9 cellular contexts compared by ENCODE assay signal in genomic region chr11:65887026-65887722, GRCh38. TPM values are rescaled to one million over a fixed set of nuclear protein-coding genes. Genes with fewer than 3 reads are reported as not detected.
DNase-seq lines count a peak whose midpoint lies in the region; ATAC-seq and TF ChIP-seq lines count a peak whose summit lies in the region.
"Had no signal": no experiment of that assay in that cellular context is flagged by ENCODE, and none has a peak within 500 bp of the region (broad histone marks: within the 10 kb centered on the region; RNA-seq: fewer than 3 reads in every experiment).

No MANE protein-coding gene starts in this region.

- peak overlapping the region; percentile 99 for H3K4me3 Mint-ChIP-seq in stimulated activated naive CD8-positive, alpha-beta T cell treated with anti-CD3 and anti-CD28 coated beads, Interleukin-15, Interleukin-2, amounts not matched to agents 100 ng/mL and 50 ng/mL, for 24 hours
- H3K4me3 Mint-ChIP-seq in brain (peak overlapping the region; percentile 87 to 99 (median 94)), memory B cell (peak overlapping the region; percentile 88)

- peaks cover 59% of the 10 kb centered on the region for H3K4me1 ChIP-seq in vagina

- TF ChIP-seq CTCF in brain (conservative IDR thresholded peaks at IDR 0.05) (no peak), vagina (IDR thresholded peaks at IDR 0.05) (no peak)

- H3K4me3 ChIP-seq in vagina: peak overlapping the region; percentile 69 to 86

- H3K36me3 ChIP-seq in vagina: peaks cover 0 to 34% of the 10 kb centered on the region in 2 donors

- no peak for TF ChIP-seq POLR2A in vagina (IDR thresholded peaks at IDR 0.05)

- intact Hi-C loops in vagina (cut with DNase I): loop anchor here (5.0 kb wide), 2 partner anchors 100 to 115 kb away; partner anchors contain the start of genes BANF1 and EIF1AD

- H3K27me3 ChIP-seq in vagina: no peaks in the 10 kb centered on the region

- peaks cover 58% of the 10 kb centered on the region for H3K4me1 Mint-ChIP-seq in stimulated activated naive CD8-positive, alpha-beta T cell treated with anti-CD3 and anti-CD28 coated beads, Interleukin-15, Interleukin-2, amounts not matched to agents 100 ng/mL and 50 ng/mL, for 24 hours (ENCODE audit: low read depth)
- H3K4me1 Mint-ChIP-seq in brain (peaks cover 69% of the 10 kb centered on the region), memory B cell (peaks cover 41% of the 10 kb centered on the region)

- peak overlapping the region; percentile 95 for H3K27ac Mint-ChIP-seq in stimulated activated naive CD8-positive, alpha-beta T cell treated with anti-CD3 and anti-CD28 coated beads, Interleukin-15, Interleukin-2, amounts not matched to agents 100 ng/mL and 50 ng/mL, for 24 hours
- H3K27ac Mint-ChIP-seq in brain (peak overlapping the region; percentile 93 to 100 (median 98)), memory B cell (no peak overlapping the region)

- no peaks in the 10 kb centered on the region for H3K27me3 Mint-ChIP-seq in stimulated activated naive CD8-positive, alpha-beta T cell treated with anti-CD3 and anti-CD28 coated beads, Interleukin-15, Interleukin-2, amounts not matched to agents 100 ng/mL and 50 ng/mL, for 24 hours
- peaks cover 15% of the 10 kb centered on the region for H3K27me3 Mint-ChIP-seq in brain
- no peaks in the 10 kb centered on the region for H3K27me3 Mint-ChIP-seq in memory B cell

- H3K27ac ChIP-seq in vagina: peak overlapping the region; percentile 97

- ATAC-seq in stimulated activated naive CD8-positive, alpha-beta T cell treated with anti-CD3 and anti-CD28 coated beads, Interleukin-15, Interleukin-2, amounts not matched to agents 100 U/mL and 50 U/mL, for 24 hours: no peak
- ATAC-seq in memory B cell (ENCODE audit: low read depth) (no peak), HG03432 (IDR thresholded peaks at IDR 0.05; ENCODE audit: unreplicated experiment) (no peak)

- no peaks in the 10 kb centered on the region for H3K9me3 ChIP-seq in vagina

- peaks cover 36% of the 10 kb centered on the region for H3K36me3 Mint-ChIP-seq in stimulated activated naive CD8-positive, alpha-beta T cell treated with anti-CD3 and anti-CD28 coated beads, Interleukin-15, Interleukin-2, amounts not matched to agents 100 ng/mL and 50 ng/mL, for 24 hours (ENCODE audit: low read depth)
- H3K36me3 Mint-ChIP-seq in brain: peaks cover 40% of the 10 kb centered on the region
- peaks cover 11% of the 10 kb centered on the region for H3K36me3 Mint-ChIP-seq in memory B cell

- no peaks in the 10 kb centered on the region for H3K9me3 Mint-ChIP-seq in stimulated activated naive CD8-positive, alpha-beta T cell treated with anti-CD3 and anti-CD28 coated beads, Interleukin-15, Interleukin-2, amounts not matched to agents 100 ng/mL and 50 ng/mL, for 24 hours
- H3K9me3 Mint-ChIP-seq in brain (no peaks in the 10 kb centered on the region), memory B cell (no peaks in the 10 kb centered on the region)

- DNase-seq in stimulated activated naive CD8-positive, alpha-beta T cell treated with anti-CD3 and anti-CD28 coated beads, Interleukin-15, Interleukin-2, amounts not matched to agents 100 U/mL and 50 U/mL, for 24 hours: no peak
- DNase-seq in memory B cell (ENCODE audit: low spot score in 2 of 2) (no peak), vagina (ENCODE audit: extremely low spot score in 2 of 2) (no peak), NCI-H774 (lab: John Stamatoyannopoulos, UW) (no peak), NOMO-1 treated with DMSO at 0.1 percent for 48 hours (lab: John Stamatoyannopoulos, UW; ENCODE audit: unreplicated experiment) (no peak)
- DNase-seq: MV-4-11 had no signal

RNA-seq across cellular contexts. Expression of gene FIBP, which starts 1.1 kb away (rescaled TPM):
- 143 TPM for polyA plus RNA-seq in brain (ENCODE audit: insufficient read depth, low read depth, low replicate concordance)
- 78.6 TPM for total RNA-seq in vagina

RNA-seq across cellular contexts. Expression of gene CCDC85B, which starts 3.3 kb away (rescaled TPM):
- polyA plus RNA-seq in brain (ENCODE audit: insufficient read depth, low read depth, low replicate concordance): 38.8 TPM
- 76.4 TPM for total RNA-seq in vagina

RNA-seq across cellular contexts. Expression of gene CTSW, which starts 7.5 kb away (rescaled TPM):
- polyA plus RNA-seq in brain (ENCODE audit: insufficient read depth, low read depth, low replicate concordance): 0.76 TPM
- total RNA-seq in vagina: 0.74 TPM

RNA-seq across cellular contexts. Expression of gene FOSL1, which starts 13.0 kb away (rescaled TPM):
- 0.76 TPM for polyA plus RNA-seq in brain (ENCODE audit: insufficient read depth, low read depth, low replicate concordance)
- 20.9 TPM for total RNA-seq in vagina

RNA-seq across cellular contexts. Expression of gene EFEMP2, which starts 14.6 kb away (rescaled TPM):
- polyA plus RNA-seq in brain (ENCODE audit: insufficient read depth, low read depth, low replicate concordance): 17.1 TPM
- total RNA-seq in vagina: 57.9 TPM
